ENCODE assay signal across 10 cellular contexts in genomic region chr19:18364277-18364825, GRCh38. TPM values are rescaled to one million over a fixed set of nuclear protein-coding genes. Genes with fewer than 3 reads are reported as not detected.
DNase-seq lines count a peak whose midpoint lies in the region; ATAC-seq, FAIRE-seq and TF ChIP-seq lines count a peak whose summit lies in the region.
"Not testable (repeated sequence)": the region's sequence is repeated elsewhere in the genome, so short reads cannot be mapped to it uniquely, and the experiment has no call there.
"Had no signal": no experiment of that assay in that cellular context is flagged by ENCODE, and none has a peak within 500 bp of the region (broad histone marks: within the 10 kb centered on the region; RNA-seq: fewer than 3 reads in every experiment).

No MANE protein-coding gene starts in this region.

- peaks cover 20% of the 10 kb centered on the region for H3K4me1 Mint-ChIP-seq in activated CD4-positive, alpha-beta T cell treated with anti-CD3 and anti-CD28 coated beads, Interleukin-2, amount 10 ng/mL, durations not matched to agents 7 days and 5 days

- 83% methylated on average over 11 of the region's 11 CpGs for WGBS in HUES64
- 47 to 59% (median 52%) methylated on average over 11 of the region's 11 CpGs for WGBS in heart left ventricle, 4 donors
- 48 to 50% methylated on average over 11 of the region's 11 CpGs for WGBS in lung, 2 donors
- WGBS in pancreas, 2 donors, result 48 to 49% methylated on average over 11 of the region's 11 CpGs
- 54% methylated on average over 10 of the region's 11 CpGs for WGBS in suprapubic skin

- DNase-seq in activated CD4-positive, alpha-beta T cell treated with anti-CD3 and anti-CD28 coated beads, Interleukin-2, amount 10 ng/mL, durations not matched to agents 7 days and 5 days; coronary artery (ENCODE audit: low spot score); lung (ENCODE audit: low spot score); pancreas; suprapubic skin (ENCODE audit: low spot score in 2 of 2): not testable (repeated sequence)
- DNase-seq in heart left ventricle, result peak in 1 of 5 donors; percentile 33

- H3K9me3 ChIP-seq in HUES64 (ENCODE audit: insufficient read depth, low read depth, low read length); heart left ventricle; lung (ENCODE audit: control insufficient read depth in 2 of 2, insufficient read depth in 1 of 2, low read length in 1 of 2); pancreas; suprapubic skin: not testable (repeated sequence)

- not testable (repeated sequence) for H3K27me3 Mint-ChIP-seq in activated CD4-positive, alpha-beta T cell treated with anti-CD3 and anti-CD28 coated beads, Interleukin-2, amount 10 ng/mL, durations not matched to agents 7 days and 5 days

- POLR2A ChIA-PET in activated CD4-positive, alpha-beta T cell treated with anti-CD3 and anti-CD28 coated beads, Interleukin-2, amount 10 ng/mL, durations not matched to agents 7 days and 5 days (lab: Charles Lee), result not testable (repeated sequence)

- not testable (repeated sequence) for TF ChIP-seq EP300 in suprapubic skin (IDR thresholded peaks at IDR 0.05)

- intact Hi-C loops in heart left ventricle (cut with DNase I); pancreas (cut with DNase I): not testable (repeated sequence)

- not testable (repeated sequence) for H3K9me3 Mint-ChIP-seq in activated CD4-positive, alpha-beta T cell treated with anti-CD3 and anti-CD28 coated beads, Interleukin-2, amount 10 ng/mL, durations not matched to agents 7 days and 5 days

- TF ChIP-seq POLR2A in heart left ventricle (IDR thresholded peaks at IDR 0.05); suprapubic skin (IDR thresholded peaks at IDR 0.05): not testable (repeated sequence)

- H3K4me1 ChIP-seq in ACC112 (ENCODE audit: control insufficient read depth, insufficient read depth, low read length, unreplicated experiment) (peaks cover 18% of the 10 kb centered on the region), heart left ventricle (peaks cover 0 to 33% (median 17%) of the 10 kb centered on the region in 12 donors), lung (ENCODE audit: control insufficient read depth in 2 of 2, insufficient read depth in 2 of 2, low read length in 2 of 2) (peaks cover 0 to 23% of the 10 kb centered on the region in 2 donors), pancreas (peaks cover 19 to 35% (median 25%) of the 10 kb centered on the region in 3 donors), suprapubic skin (peaks cover 11% of the 10 kb centered on the region)
- H3K4me1 ChIP-seq in HUES64 (ENCODE audit: insufficient read depth, low read length), result not testable (repeated sequence)

- not testable (repeated sequence) for H3K79me2 ChIP-seq in ACC112 (ENCODE audit: control insufficient read depth, insufficient read depth, low read length, unreplicated experiment)

- CTCF ChIA-PET in activated CD4-positive, alpha-beta T cell treated with anti-CD3 and anti-CD28 coated beads, Interleukin-2, amount 10 ng/mL, durations not matched to agents 7 days and 5 days (lab: Charles Lee), result interaction anchor here (1.1 to 2.2 kb wide), 2 partner anchors 9 to 36 kb away, joined by 3 to 8 read pairs; no protein-coding TSS in a partner anchor

- H3K36me3 ChIP-seq in ACC112 (ENCODE audit: insufficient read depth, low read length); lung (ENCODE audit: control insufficient read depth in 2 of 2, insufficient read depth in 2 of 2, low read length in 2 of 2); pancreas; suprapubic skin: not testable (repeated sequence)
- H3K36me3 ChIP-seq in HUES64 (ENCODE audit: insufficient read depth, low read length) (peaks cover 18% of the 10 kb centered on the region; the same call in 1 of the 2 replicates), heart left ventricle (peaks cover 0 to 42% (median 28%) of the 10 kb centered on the region in 9 donors)

- peak overlapping the region; percentile 40 for H2AFZ ChIP-seq in ACC112 (ENCODE audit: low read length, unreplicated experiment)

- H3K27ac Mint-ChIP-seq in activated CD4-positive, alpha-beta T cell treated with anti-CD3 and anti-CD28 coated beads, Interleukin-2, amount 10 ng/mL, durations not matched to agents 7 days and 5 days, result peak overlapping the region; percentile 13

- not testable (repeated sequence) for TF ChIP-seq CTCF in coronary artery (IDR thresholded peaks at IDR 0.05); heart left ventricle (IDR thresholded peaks at IDR 0.05); lung (IDR thresholded peaks at IDR 0.05; ENCODE audit: control extremely low read depth, extremely low read depth); pancreas (IDR thresholded peaks at IDR 0.05); suprapubic skin (IDR thresholded peaks at IDR 0.05)

- H3K9ac ChIP-seq in HUES64 (ENCODE audit: low read depth, low read length), result peak overlapping the region; percentile 57

- ATAC-seq in heart left ventricle (peak in 2 of 4 donors; percentile 10 to 11), pancreas (peak; percentile 9 to 40 (median 23))
- ATAC-seq in lung (ENCODE audit: insufficient read depth, low FRiP score), result not testable (repeated sequence)

- not testable (repeated sequence) for H3K27me3 ChIP-seq in ACC112 (ENCODE audit: insufficient read depth, low read length); HUES64 (ENCODE audit: insufficient read depth, low read length); heart left ventricle; lung (ENCODE audit: control insufficient read depth, insufficient read depth); pancreas; suprapubic skin

- H3K4me3 Mint-ChIP-seq in activated CD4-positive, alpha-beta T cell treated with anti-CD3 and anti-CD28 coated beads, Interleukin-2, amount 10 ng/mL, durations not matched to agents 7 days and 5 days, result not testable (repeated sequence)

- H3K27ac ChIP-seq in ACC112 (ENCODE audit: low read depth, low read length), result peak overlapping the region; percentile 81
- peak overlapping the region; percentile 56 for H3K27ac ChIP-seq in HUES64 (ENCODE audit: low read depth, low read length)
- peak overlapping the region; percentile 57 to 75 for H3K27ac ChIP-seq in coronary artery
- H3K27ac ChIP-seq in heart left ventricle, result peak overlapping the region; percentile 43 to 90 (median 78)
- peak overlapping the region; percentile 58 to 96 for H3K27ac ChIP-seq in lung (ENCODE audit: low read depth in 1 of 2, low read length in 1 of 2)
- H3K27ac ChIP-seq in pancreas, result peak overlapping the region; percentile 83 to 93 (median 88)
- H3K27ac ChIP-seq in suprapubic skin, result peak overlapping the region; percentile 15

- not testable (repeated sequence) for FAIRE-seq in pancreas (lab: Jason Lieb, UNC)

- peaks cover 25% of the 10 kb centered on the region for H3K36me3 Mint-ChIP-seq in activated CD4-positive, alpha-beta T cell treated with anti-CD3 and anti-CD28 coated beads, Interleukin-2, amount 10 ng/mL, durations not matched to agents 7 days and 5 days (ENCODE audit: low read depth)

- not testable (repeated sequence) for H3K4me3 ChIP-seq in ACC112 (ENCODE audit: low read depth, low read length); HUES64 (ENCODE audit: low read length); lung
- H3K4me3 ChIP-seq in coronary artery, result peak overlapping the region; percentile 25
- peak overlapping the region in 3 of 12 donors; percentile 2 to 28 (median 19) for H3K4me3 ChIP-seq in heart left ventricle
- H3K4me3 ChIP-seq in pancreas, result peak overlapping the region in 1 of 4 donors; percentile 10
- peak overlapping the region; percentile 17 for H3K4me3 ChIP-seq in suprapubic skin

RNA-seq across cellular contexts. Expression of gene GDF15, which starts 21.6 kb away (rescaled TPM):
- polyA plus RNA-seq in HUES64 (2013, experiment 1 of 2), result 3.7 TPM
- 4.2 TPM for polyA plus RNA-seq in HUES64 (2013, experiment 2 of 2)
- total RNA-seq in activated CD4-positive, alpha-beta T cell treated with anti-CD3 and anti-CD28 coated beads, Interleukin-2, amount 10 ng/mL, durations not matched to agents 7 days and 5 days, result not detected
- total RNA-seq in heart left ventricle (1 to 10 TPM in 4 of 9 donors, under 1 TPM in 5; 0.69 to 5.7 (median 0.99) TPM), lung (10 to 100 TPM; 49.7 to 64.0 TPM), pancreas (100 to 1,000 TPM in 2 of 6 donors, 10 to 100 TPM in 4; 33.3 to 277 (median 43.5) TPM), suprapubic skin (under 1 TPM in 3 of 4 donors, not detected in 1; 0.57 to 0.89 (median 0.86) TPM)
- polyA plus RNA-seq in heart left ventricle (under 1 TPM; 0.33 to 0.50 TPM), lung (100 to 1,000 TPM in 1 of 2 donors, 10 to 100 TPM in 1; 45.4 to 119 TPM), pancreas (10 to 100 TPM; 28.1 to 57.7 TPM)

RNA-seq across cellular contexts. Expression of gene PGPEP1, which starts 24.0 kb away (rescaled TPM):
- 12.6 TPM for polyA plus RNA-seq in HUES64 (2013, experiment 1 of 2)
- polyA plus RNA-seq in HUES64 (2013, experiment 2 of 2), result 15.8 TPM
- total RNA-seq in activated CD4-positive, alpha-beta T cell treated with anti-CD3 and anti-CD28 coated beads, Interleukin-2, amount 10 ng/mL, durations not matched to agents 7 days and 5 days, result 10 to 100 TPM; 24.1 to 24.8 TPM
- total RNA-seq in heart left ventricle, result 10 to 100 TPM; 22.5 to 58.6 (median 44.6) TPM
- polyA plus RNA-seq in heart left ventricle, result 10 to 100 TPM; 26.7 to 31.8 TPM
- 10 to 100 TPM; 14.0 to 41.6 TPM for total RNA-seq in lung
- polyA plus RNA-seq in lung, result 10 to 100 TPM; 13.0 to 15.9 TPM
- 10 to 100 TPM; 32.9 to 44.4 (median 37.1) TPM for total RNA-seq in pancreas
- 10 to 100 TPM; 10.4 to 20.7 TPM for polyA plus RNA-seq in pancreas
- 1 to 10 TPM; 4.6 to 8.0 (median 7.6) TPM for total RNA-seq in suprapubic skin

RNA-seq across cellular contexts. Expression of gene LRRC25, which starts 33.1 kb away (rescaled TPM):
- polyA plus RNA-seq in HUES64 (2013, experiment 1 of 2), result 0.10 TPM
- polyA plus RNA-seq in HUES64 (2013, experiment 2 of 2), result not detected
- not detected for total RNA-seq in activated CD4-positive, alpha-beta T cell treated with anti-CD3 and anti-CD28 coated beads, Interleukin-2, amount 10 ng/mL, durations not matched to agents 7 days and 5 days
- total RNA-seq in heart left ventricle, result 10 to 100 TPM in 2 of 9 donors, 1 to 10 TPM in 6, under 1 TPM in 1; 0.83 to 33.0 (median 3.1) TPM
- 1 to 10 TPM in 1 of 2 donors, under 1 TPM in 1; 0.88 to 2.8 TPM for polyA plus RNA-seq in heart left ventricle
- total RNA-seq in lung, result 10 to 100 TPM in 1 of 2 donors, 1 to 10 TPM in 1; 8.5 to 38.0 TPM
- polyA plus RNA-seq in lung, result 100 to 1,000 TPM in 1 of 2 donors, 10 to 100 TPM in 1; 16.1 to 119 TPM
- 1 to 10 TPM in 3 of 6 donors, under 1 TPM in 3; 0.14 to 6.1 (median 1.2) TPM for total RNA-seq in pancreas
- 1 to 10 TPM in 1 of 2 donors, under 1 TPM in 1; 0.85 to 1.0 TPM for polyA plus RNA-seq in pancreas
- total RNA-seq in suprapubic skin, result under 1 TPM in 3 of 4 donors, not detected in 1; 0.59 to 0.79 (median 0.73) TPM
- total RNA-seq: activated naive CD4-positive, alpha-beta T cell treated with anti-CD3 and anti-CD28 coated beads, Interleukin-2, amount 50 U/mL, for 72 hours; activated T-cell treated with anti-CD3 and anti-CD28 coated beads, Interleukin-2, amount 50 U/mL, for 4 hours had no signal

RNA-seq across cellular contexts. Expression of gene LSM4, which starts 41.5 kb away (rescaled TPM):
- 248 TPM for polyA plus RNA-seq in HUES64 (2013, experiment 1 of 2)
- polyA plus RNA-seq in HUES64 (2013, experiment 2 of 2), result 269 TPM
- total RNA-seq in activated CD4-positive, alpha-beta T cell treated with anti-CD3 and anti-CD28 coated beads, Interleukin-2, amount 10 ng/mL, durations not matched to agents 7 days and 5 days, result 100 to 1,000 TPM; 156 to 181 TPM
- total RNA-seq in heart left ventricle (100 to 1,000 TPM in 5 of 9 donors, 10 to 100 TPM in 4; 65.8 to 167 (median 101) TPM), lung (100 to 1,000 TPM in 1 of 2 donors, 10 to 100 TPM in 1; 67.7 to 114 TPM), pancreas (10 to 100 TPM; 16.5 to 39.0 (median 33.4) TPM), suprapubic skin (100 to 1,000 TPM in 2 of 4 donors, 10 to 100 TPM in 2; 53.1 to 115 (median 103) TPM)
- polyA plus RNA-seq in heart left ventricle (100 to 1,000 TPM; 127 to 171 TPM), lung (100 to 1,000 TPM; 114 to 217 TPM), pancreas (10 to 100 TPM; 65.9 to 67.9 TPM)

RNA-seq across cellular contexts. Expression of gene SSBP4, which starts 54.8 kb away (rescaled TPM):
- polyA plus RNA-seq in HUES64 (2013, experiment 1 of 2), result 35.2 TPM
- 53.3 TPM for polyA plus RNA-seq in HUES64 (2013, experiment 2 of 2)
- 100 to 1,000 TPM; 112 to 123 TPM for total RNA-seq in activated CD4-positive, alpha-beta T cell treated with anti-CD3 and anti-CD28 coated beads, Interleukin-2, amount 10 ng/mL, durations not matched to agents 7 days and 5 days
- total RNA-seq in heart left ventricle (10 to 100 TPM; 23.5 to 89.8 (median 29.4) TPM), lung (10 to 100 TPM; 31.7 to 95.3 TPM), pancreas (10 to 100 TPM; 20.5 to 33.8 (median 23.7) TPM), suprapubic skin (10 to 100 TPM; 18.1 to 30.5 (median 27.4) TPM)
- polyA plus RNA-seq in heart left ventricle (10 to 100 TPM; 29.1 to 37.3 TPM), lung (10 to 100 TPM; 60.3 to 84.4 TPM), pancreas (100 to 1,000 TPM in 1 of 2 donors, 10 to 100 TPM in 1; 77.5 to 116 TPM)

Comparison
In these comparisons a context has a peak if more than half of its experiments do, and no peak if none do; other contexts are left out.
1. H3K27ac ChIP-seq: peak in every context shown above with its lines; median percentile 88 in pancreas; 81 in ACC112; 78 in heart left ventricle; 77 in lung; 66 in coronary artery; 56 in HUES64; 15 in suprapubic skin.
2. RNA of gene GDF15, which starts 21.6 kb away (total RNA-seq): 49.7 to 64.0 TPM in lung and 33.3 to 277 TPM in pancreas; 0.69 to 5.7 TPM in heart left ventricle, 0.57 to 0.89 TPM in suprapubic skin and not detected in activated CD4-positive, alpha-beta T cell treated with anti-CD3 and anti-CD28 coated beads, Interleukin-2, amount 10 ng/mL, durations not matched to agents 7 days and 5 days; every median in the first group is over 4 times any median in the second.